Comparison of ENCODE assay signal across 17 cellular contexts in genomic region chr4:42816864-42817263, GRCh38.
DNase-seq lines count a peak whose midpoint lies in the region; ATAC-seq and TF ChIP-seq lines count a peak whose summit lies in the region.
"Had no signal": no experiment of that assay in that cellular context is flagged by ENCODE, and none has a peak within 500 bp of the region (broad histone marks: within the 10 kb centered on the region; RNA-seq: fewer than 3 reads in every experiment).

No MANE protein-coding gene starts in this region.

- intact Hi-C loops in activated B cell treated with CpG ODN at 0.5 μM for 24 hours (cut with micrococcal nuclease) = loop anchor here (1.0 kb wide), 1 partner anchor 249 kb away; no protein-coding TSS in a partner anchor
- intact Hi-C loops in activated naive CD4-positive, alpha-beta T cell treated with anti-CD3 and anti-CD28 coated beads for 36 hours (cut with micrococcal nuclease) = loop anchor here (1.0 to 5.0 kb wide), 2 partner anchors 249 to 295 kb away; no protein-coding TSS in a partner anchor

- H3K36me3 Mint-ChIP-seq in activated B cell treated with CpG ODN at 0.5 μM for 24 hours (ENCODE audit: low read depth) = no peaks in the 10 kb centered on the region
- H3K36me3 Mint-ChIP-seq in activated naive CD4-positive, alpha-beta T cell treated with anti-CD3 and anti-CD28 coated beads for 36 hours (ENCODE audit: low read depth) = no peaks in the 10 kb centered on the region
- H3K36me3 Mint-ChIP-seq: CD8-positive, alpha-beta T cell had no signal

- peak; percentile 14 for ATAC-seq in HG03135 (IDR thresholded peaks at IDR 0.05; ENCODE audit: unreplicated experiment)
- ATAC-seq in activated B cell treated with CpG ODN at 0.5 μM for 24 hours (ENCODE audit: low read depth) = peak; percentile 25
- no peak for ATAC-seq in HG03520 (IDR thresholded peaks at IDR 0.05; ENCODE audit: unreplicated experiment)
- ATAC-seq: Right ventricle myocardium inferior, SK-N-SH treated with all-trans-retinoic acid at 6 μM for 48 hours had no signal

- no peaks in the 10 kb centered on the region for H3K9me3 Mint-ChIP-seq in activated B cell treated with CpG ODN at 0.5 μM for 24 hours
- H3K9me3 Mint-ChIP-seq in activated naive CD4-positive, alpha-beta T cell treated with anti-CD3 and anti-CD28 coated beads for 36 hours = no peaks in the 10 kb centered on the region
- H3K9me3 Mint-ChIP-seq: CD8-positive, alpha-beta T cell had no signal

- H3K4me3 Mint-ChIP-seq in activated B cell treated with CpG ODN at 0.5 μM for 24 hours = no peak overlapping the region
- H3K4me3 Mint-ChIP-seq in activated naive CD4-positive, alpha-beta T cell treated with anti-CD3 and anti-CD28 coated beads for 36 hours = no peak overlapping the region
- H3K4me3 Mint-ChIP-seq: CD8-positive, alpha-beta T cell; HFFc6 had no signal

- CTCF ChIA-PET in activated B cell treated with CpG ODN at 0.5 μM for 24 hours (lab: Charles Lee) = interaction anchor here (0.6 to 2.8 kb wide), 5 partner anchors 47 to 250 kb away, joined by 3 to 17 read pairs (median 3); no protein-coding TSS in a partner anchor
- CTCF ChIA-PET in activated naive CD4-positive, alpha-beta T cell treated with anti-CD3 and anti-CD28 coated beads for 36 hours (lab: Charles Lee) = interaction anchor here (0.6 to 1.7 kb wide), 8 partner anchors 144 to 1943 kb away, joined by 3 to 5 read pairs (median 4); partner anchors contain the start of gene SHISA3

- peaks cover 5% of the 10 kb centered on the region for H3K27me3 Mint-ChIP-seq in activated B cell treated with CpG ODN at 0.5 μM for 24 hours
- H3K27me3 Mint-ChIP-seq in activated naive CD4-positive, alpha-beta T cell treated with anti-CD3 and anti-CD28 coated beads for 36 hours (ENCODE audit: low read depth) = no peaks in the 10 kb centered on the region

- H3K27ac Mint-ChIP-seq in activated B cell treated with CpG ODN at 0.5 μM for 24 hours = no peak overlapping the region
- H3K27ac Mint-ChIP-seq in activated naive CD4-positive, alpha-beta T cell treated with anti-CD3 and anti-CD28 coated beads for 36 hours = no peak overlapping the region
- H3K27ac Mint-ChIP-seq: CD8-positive, alpha-beta T cell; HFFc6 had no signal

- POLR2A ChIA-PET in activated B cell treated with CpG ODN at 0.5 μM for 24 hours (lab: Charles Lee) = no interaction called here

- DNase-seq in OCI-M1 (lab: John Stamatoyannopoulos, UW) = peak; percentile 89
- no peak for DNase-seq in activated B cell treated with CpG ODN at 0.5 μM for 24 hours
- DNase-seq in activated effector memory CD4-positive, alpha-beta T cell treated with anti-CD3 and anti-CD28 coated beads, Interleukin-2, amount 50 U/mL, for 16 hours = no peak
- no peak for DNase-seq in activated naive CD4-positive, alpha-beta T cell treated with anti-CD3 and anti-CD28 coated beads for 36 hours
- no peak for DNase-seq in LoVo (ENCODE audit: low spot score)
- DNase-seq: GOT3; HFFc6; NCI-H1092 treated with DMSO at 0.1 percent for 48 hours; NCI-H187; NK-92 treated with Interleukin-12 subunit alpha and Interleukin-12 subunit beta, amount 100 ng/mL, for 24 hours; PC-9; SJCRH30 had no signal

- TF ChIP-seq CTCF in activated B cell treated with CpG ODN at 0.5 μM for 24 hours (IDR thresholded peaks at IDR 0.05) = no peak

- H3K4me1 Mint-ChIP-seq in activated B cell treated with CpG ODN at 0.5 μM for 24 hours = peaks cover 13% of the 10 kb centered on the region
- H3K4me1 Mint-ChIP-seq in activated naive CD4-positive, alpha-beta T cell treated with anti-CD3 and anti-CD28 coated beads for 36 hours (ENCODE audit: low read depth) = peaks cover 2% of the 10 kb centered on the region
